2 cellular contexts compared by ENCODE assay signal in the genomic region with DNA sequence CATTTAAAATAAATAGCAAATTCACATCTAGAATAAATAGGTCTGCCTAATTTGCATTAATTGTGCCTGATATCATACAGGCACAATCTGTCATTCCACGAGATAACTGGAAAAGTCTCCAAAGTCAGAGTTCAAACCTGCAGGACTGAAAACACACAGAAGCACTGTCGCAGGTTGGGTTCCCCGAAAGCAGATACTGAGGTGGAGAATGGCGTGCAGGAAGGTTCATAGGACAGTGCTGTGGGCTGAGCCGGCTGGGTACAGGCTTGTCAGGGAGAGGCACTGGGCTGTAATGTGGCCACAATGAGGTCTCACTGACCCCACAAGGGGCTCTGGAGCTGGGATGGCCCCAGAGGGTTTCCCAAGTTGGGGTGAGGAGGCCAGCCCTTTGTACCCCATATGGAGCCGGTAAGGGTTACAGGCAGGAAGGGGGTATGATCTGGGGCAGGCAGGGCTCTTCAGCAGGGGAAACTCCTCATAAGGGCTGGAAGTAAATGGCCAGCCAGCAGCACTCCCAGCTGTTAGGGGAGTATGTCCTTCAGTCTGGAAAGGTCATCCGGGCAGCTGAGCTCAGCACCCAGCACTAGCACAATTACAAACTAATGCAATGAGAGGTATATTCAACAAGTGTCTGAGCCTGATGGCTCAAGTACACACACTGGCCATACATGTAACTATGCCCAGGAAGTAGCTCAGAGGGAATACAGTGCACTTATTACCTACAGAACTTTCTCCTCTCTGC.
A peak's percentile ranks its signal among the peaks of the same experiment; 100 is the strongest.
TF ChIP-seq lines count a peak whose summit lies in the region.

No MANE protein-coding gene starts in this region.

TF ChIP-seq in HEK293, 187 proteins besides CTCF, POLR2A, EP300 and RAD21:
- peak; percentile 76; the same call in 1 of the 2 replicates for TF ChIP-seq SCRT1 (tag by site-specific recombination; IDR thresholded peaks at IDR 0.05; ENCODE audit: borderline replicate concordance)
- TF ChIP-seq ZBTB48 (tag by site-specific recombination; IDR thresholded peaks at IDR 0.05), result no peak
- peak; percentile 84 for TF ChIP-seq SCRT2 (tag by site-specific recombination; IDR thresholded peaks at IDR 0.05)
- no peak for TF ChIP-seq ZNF529 (tag by site-specific recombination; IDR thresholded peaks at IDR 0.05; ENCODE audit: insufficient replicate concordance)
TF ChIP-seq in HEK293: peak in this region for 2.

TF ChIP-seq in H1, 55 proteins besides CTCF, POLR2A, EP300 and RAD21:
- no peak for TF ChIP-seq KDM1A (IDR thresholded peaks at IDR 0.05; ENCODE audit: borderline replicate concordance, low read length)
- no peak for TF ChIP-seq CBX5 (IDR thresholded peaks at IDR 0.05; ENCODE audit: low read depth, low read length)
- TF ChIP-seq GABPA (IDR thresholded peaks at IDR 0.05; ENCODE audit: borderline replicate concordance, insufficient read depth, low read length), result no peak
- TF ChIP-seq NRF1 (IDR thresholded peaks at IDR 0.05; ENCODE audit: low read depth, low read length), result no peak
- TF ChIP-seq SRF (IDR thresholded peaks at IDR 0.05; ENCODE audit: low read depth, low read length), result no peak
- no peak for TF ChIP-seq POLR2AphosphoS5 (IDR thresholded peaks at IDR 0.05; ENCODE audit: low read depth, low read length)
- no peak for TF ChIP-seq ASH2L (IDR thresholded peaks at IDR 0.05; ENCODE audit: low read length)
- TF ChIP-seq, protein P1, sequence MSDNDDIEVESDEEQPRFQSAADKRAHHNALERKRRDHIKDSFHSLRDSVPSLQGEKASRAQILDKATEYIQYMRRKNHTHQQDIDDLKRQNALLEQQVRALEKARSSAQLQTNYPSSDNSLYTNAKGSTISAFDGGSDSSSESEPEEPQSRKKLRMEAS (IDR thresholded peaks at IDR 0.05), result no peak
- TF ChIP-seq KDM5A (IDR thresholded peaks at IDR 0.05; ENCODE audit: low read length), result no peak
- no peak for TF ChIP-seq NANOG (IDR thresholded peaks at IDR 0.05; ENCODE audit: insufficient read depth, low read depth, low read length, poor library complexity, severe bottlenecking)
- no peak for TF ChIP-seq TAF1 (IDR thresholded peaks at IDR 0.05; ENCODE audit: low read depth, low read length)
- TF ChIP-seq, protein P2, sequence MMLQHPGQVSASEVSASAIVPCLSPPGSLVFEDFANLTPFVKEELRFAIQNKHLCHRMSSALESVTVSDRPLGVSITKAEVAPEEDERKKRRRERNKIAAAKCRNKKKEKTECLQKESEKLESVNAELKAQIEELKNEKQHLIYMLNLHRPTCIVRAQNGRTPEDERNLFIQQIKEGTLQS (IDR thresholded peaks at IDR 0.05; ENCODE audit: insufficient read depth, low read depth, low read length), result no peak
- TF ChIP-seq SP1 (IDR thresholded peaks at IDR 0.05; ENCODE audit: low read depth, low read length), result no peak
- TF ChIP-seq RFX5 (IDR thresholded peaks at IDR 0.05; ENCODE audit: borderline replicate concordance, low read depth, low read length), result no peak
TF ChIP-seq in H1: peak in this region for 0.
